ENCODE assay signal across 9 cellular contexts in the genomic region with DNA sequence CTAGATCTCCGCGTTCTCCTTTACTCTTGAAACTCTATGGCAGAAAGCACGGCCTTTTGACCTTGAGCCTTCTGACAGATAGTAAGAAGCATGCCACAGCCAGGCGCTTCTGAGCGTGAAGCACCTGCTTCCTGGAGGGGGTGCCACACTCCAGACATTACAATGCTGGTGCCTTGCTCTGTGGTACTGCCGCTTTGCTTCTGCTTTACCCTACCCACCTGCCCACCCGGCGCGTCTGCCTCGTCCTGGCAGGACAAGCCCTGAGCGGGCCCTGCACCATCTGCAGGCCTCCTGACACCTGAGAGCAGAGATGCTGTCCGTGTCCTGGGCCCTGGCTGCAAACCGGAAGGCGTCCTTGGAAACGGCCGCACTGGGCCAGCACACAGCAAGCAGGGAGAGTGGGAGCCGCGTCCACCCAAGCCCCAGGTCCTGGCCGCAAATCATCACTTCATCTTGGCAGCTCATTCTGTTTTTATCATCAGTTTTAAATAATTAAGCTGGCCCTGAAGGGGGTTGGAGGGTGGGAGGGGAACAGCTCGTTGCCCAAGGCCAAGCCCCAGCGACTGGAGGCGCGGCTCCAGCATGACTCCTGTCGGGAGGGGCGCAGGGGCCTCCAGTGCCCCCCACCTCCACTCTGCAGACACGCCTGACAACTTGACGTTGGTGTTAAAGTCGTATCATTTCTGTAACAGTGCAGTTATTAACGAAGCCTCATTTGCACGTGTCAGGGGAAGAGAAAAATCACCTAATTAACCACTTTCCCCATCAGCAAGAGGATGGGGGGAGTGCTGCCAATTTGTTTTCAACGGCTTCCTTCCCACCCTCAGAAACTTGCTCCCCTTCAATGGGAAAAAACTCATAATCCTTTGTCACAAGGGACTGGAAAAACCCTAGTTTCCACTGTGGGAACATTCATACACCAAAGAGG.
DNase-seq lines count a peak whose midpoint lies in the region; ATAC-seq and TF ChIP-seq lines count a peak whose summit lies in the region.
"Had no signal": no experiment of that assay in that cellular context is flagged by ENCODE, and none has a peak within 500 bp of the region (broad histone marks: within the 10 kb centered on the region; RNA-seq: fewer than 3 reads in every experiment).

No MANE protein-coding gene starts in this region.

- no peak overlapping the region for H2AFZ ChIP-seq in IMR-90 (replicated peaks; ENCODE audit: low read length, poor library complexity)
- H2AFZ ChIP-seq: parathyroid adenoma had no signal

- H2AK5ac ChIP-seq in IMR-90 (ENCODE audit: low read depth, low read length), result no peak overlapping the region

- no TSS peak for BruUV-seq in IMR-90 (replicated peaks; lab: Mats Ljungman, UMichigan)

- H3K18ac ChIP-seq in IMR-90 (ENCODE audit: low read depth, low read length), result no peak overlapping the region

- no peak overlapping the region for H3K56ac ChIP-seq in IMR-90 (ENCODE audit: extremely low read depth, insufficient read depth, low read length)

- CTCF ChIA-PET in CD4-positive, alpha-beta T cell (lab: Charles Lee), result no interaction called here
- CTCF ChIA-PET in IMR-90 (lab: Yijun Ruan, JAX), result interaction anchor here (0.6 kb wide), 1 partner anchor 237 kb away, joined by 3 read pairs; no protein-coding TSS in a partner anchor

- H3K36me3 ChIP-seq in IMR-90 (ENCODE audit: control insufficient read depth, insufficient read depth, low read length) (no peaks in the 10 kb centered on the region), prostate gland (no peaks in the 10 kb centered on the region)

- H4K8ac ChIP-seq in IMR-90 (ENCODE audit: low read depth in 2 of 2, low read length in 2 of 2), result no peak overlapping the region

- H2BK20ac ChIP-seq in IMR-90 (ENCODE audit: low read depth, low read length), result no peak overlapping the region

- H2BK120ac ChIP-seq in IMR-90 (ENCODE audit: low read depth, low read length), result no peak overlapping the region

- intact Hi-C loops in CD4-positive, alpha-beta T cell (cut with DNase I, micrococcal nuclease), result loop anchor here (5.0 to 10.0 kb wide), 2 partner anchors 176 to 247 kb away; no protein-coding TSS in a partner anchor
- intact Hi-C loops in IMR-90 (cut with micrococcal nuclease), result loop anchor here (10.0 kb wide), 1 partner anchor 104 kb away; no protein-coding TSS in a partner anchor
- intact Hi-C loops in prostate gland (cut with DNase I), result no loop called here

- H3K4me1 Mint-ChIP-seq in CD4-positive, alpha-beta T cell (ENCODE audit: low read depth), result peaks cover 54% of the 10 kb centered on the region
- H3K4me1 Mint-ChIP-seq in chondrocyte (ENCODE audit: low read depth), result peaks cover 26% of the 10 kb centered on the region

- H4K20me1 ChIP-seq in IMR-90 (ENCODE audit: insufficient read depth, low read length), result no peaks in the 10 kb centered on the region; the same call in none of the 2 replicates

- H4K5ac ChIP-seq in IMR-90 (ENCODE audit: low read depth, low read length), result no peak overlapping the region

- H3K4me2 ChIP-seq in IMR-90 (ENCODE audit: low read depth, low read length), result no peak overlapping the region

- in situ Hi-C loops in IMR-90 (cut with MboI; ENCODE audit: low sequenced_read_pairs), result no loop called here

- H3K79me1 ChIP-seq in IMR-90 (ENCODE audit: low read depth in 1 of 2, low read length in 2 of 2), result peaks cover 10 to 34% of the 10 kb centered on the region in 2 experiments

- H3K9me3 Mint-ChIP-seq in CD4-positive, alpha-beta T cell, result no peaks in the 10 kb centered on the region
- H3K9me3 Mint-ChIP-seq in chondrocyte (ENCODE audit: low read depth), result no peaks in the 10 kb centered on the region

- no peak for TF ChIP-seq CTCF in CD4-positive, alpha-beta T cell (IDR thresholded peaks at IDR 0.05)
- TF ChIP-seq CTCF in IMR-90 (conservative IDR thresholded peaks at IDR 0.05; ENCODE audit: low read depth, low read length) (0 out of 2 replicates have a peak, but pooled peaks have one; percentile 2), chondrocyte (IDR thresholded peaks at IDR 0.05) (peak; percentile 25), prostate gland (IDR thresholded peaks at IDR 0.05) (no peak)

- H3K27me3 ChIP-seq in CD4-positive, alpha-beta T cell (ENCODE audit: control insufficient read depth, insufficient read depth, low read length), result no peaks in the 10 kb centered on the region
- H3K27me3 ChIP-seq in IMR-90 (ENCODE audit: control insufficient read depth, insufficient read depth, low read length) (no peaks in the 10 kb centered on the region), prostate gland (replicated peaks; ENCODE audit: insufficient read depth) (no peaks in the 10 kb centered on the region)

- no peak overlapping the region for H3K4me3 Mint-ChIP-seq in CD4-positive, alpha-beta T cell
- H3K4me3 Mint-ChIP-seq in chondrocyte (ENCODE audit: unreplicated experiment), result no peak overlapping the region

- POLR2A ChIA-PET in CD4-positive, alpha-beta T cell (lab: Charles Lee), result interaction anchor here (1.4 to 1.6 kb wide), 2 partner anchors 20 to 174 kb away, joined by 3 read pairs; no protein-coding TSS in a partner anchor
- POLR2A ChIA-PET in IMR-90 (lab: Charles Lee; ENCODE audit: unreplicated experiment), result no interaction called here

- H3K4me1 ChIP-seq in IMR-90 (ENCODE audit: control insufficient read depth, insufficient read depth, low read length), result peaks cover 17% of the 10 kb centered on the region
- H3K4me1 ChIP-seq in prostate gland (replicated peaks), result no peaks in the 10 kb centered on the region
- H3K4me1 ChIP-seq: parathyroid adenoma had no signal

- H4K91ac ChIP-seq in IMR-90 (ENCODE audit: insufficient read depth, low read depth, low read length), result no peak overlapping the region

- H3K4me3 ChIP-seq in IMR-90 (ENCODE audit: insufficient read depth, low read depth, low read length) (no peak overlapping the region), prostate gland (no peak overlapping the region)

- H3K36me3 Mint-ChIP-seq in CD4-positive, alpha-beta T cell (ENCODE audit: low read depth), result no peaks in the 10 kb centered on the region
- peaks cover 6% of the 10 kb centered on the region for H3K36me3 Mint-ChIP-seq in chondrocyte (ENCODE audit: low read depth)

- H3K27ac ChIP-seq in CD4-positive, alpha-beta T cell (ENCODE audit: low read depth, low read length), result no peak overlapping the region
- H3K27ac ChIP-seq in IMR-90 (ENCODE audit: insufficient read depth, low read length) (no peak overlapping the region), prostate gland (no peak overlapping the region)
- H3K27ac ChIP-seq: parathyroid adenoma had no signal

- DNase-seq in CD4-positive, alpha-beta T cell, result peak in 3 of 10 experiments; percentile 11 to 37 (median 29)
- DNase-seq in IMR-90, result no peak
- no peak for DNase-seq in chondrocyte (ENCODE audit: low spot score)
- no peak for DNase-seq in hepatic stellate cell (ENCODE audit: low spot score)
- DNase-seq in prostate gland (ENCODE audit: low spot score), result no peak
- no peak for DNase-seq in RKO (ENCODE audit: low spot score)
- DNase-seq in NOMO-1 treated with dmso at 0.1 percent for 144 hours (lab: John Stamatoyannopoulos, UW; ENCODE audit: unreplicated experiment), result no peak

- no peak overlapping the region for H2BK15ac ChIP-seq in IMR-90 (ENCODE audit: low read depth, low read length)

- H3K9me3 ChIP-seq in CD4-positive, alpha-beta T cell (ENCODE audit: control insufficient read depth, low read length), result no peaks in the 10 kb centered on the region
- H3K9me3 ChIP-seq in IMR-90 (ENCODE audit: control insufficient read depth, insufficient read depth, low read length) (no peaks in the 10 kb centered on the region), prostate gland (no peaks in the 10 kb centered on the region)

- H2BK5ac ChIP-seq in IMR-90 (ENCODE audit: low read depth, low read length, poor library complexity, severe bottlenecking), result no peak overlapping the region

- peak; percentile 52 for ATAC-seq in CD4-positive, alpha-beta T cell (ENCODE audit: poor library complexity)
- ATAC-seq in GM18867 (IDR thresholded peaks at IDR 0.05; ENCODE audit: unreplicated experiment) (peak; percentile 77), IMR-90 (ENCODE audit: low read depth) (no peak)

- H3K14ac ChIP-seq in IMR-90 (replicated peaks; ENCODE audit: low read depth, low read length), result no peak overlapping the region

- TF ChIP-seq POLR2A in IMR-90 (IDR thresholded peaks at IDR 0.05; ENCODE audit: low read depth, low read length) (no peak), prostate gland (IDR thresholded peaks at IDR 0.05) (no peak)

- H3K23ac ChIP-seq in IMR-90 (ENCODE audit: low read depth, low read length), result no peak overlapping the region

- peak overlapping the region; percentile 73 for H3K27ac Mint-ChIP-seq in CD4-positive, alpha-beta T cell
- H3K27ac Mint-ChIP-seq in chondrocyte (ENCODE audit: unreplicated experiment), result no peak overlapping the region

- TF ChIP-seq RAD21 in IMR-90 (IDR thresholded peaks at IDR 0.05; ENCODE audit: low read length), result no peak

- peak overlapping the region; percentile 20 for H2AK9ac ChIP-seq in IMR-90 (replicated peaks; ENCODE audit: low read depth, low read length, poor library complexity)

- H3K27me3 Mint-ChIP-seq in CD4-positive, alpha-beta T cell, result no peaks in the 10 kb centered on the region
- H3K27me3 Mint-ChIP-seq in chondrocyte (ENCODE audit: low read depth), result no peaks in the 10 kb centered on the region

- H3K9me1 ChIP-seq in IMR-90 (ENCODE audit: insufficient read depth, low read length), result peaks cover 14% of the 10 kb centered on the region

- no peak overlapping the region for H3K4ac ChIP-seq in IMR-90 (ENCODE audit: low read depth, low read length)

- H3K9ac ChIP-seq in IMR-90 (ENCODE audit: low read depth, low read length), result no peak overlapping the region
- H3K9ac ChIP-seq: parathyroid adenoma had no signal

- dilution Hi-C loops in IMR-90 (cut with HindIII; ENCODE audit: low sequenced_read_pairs, unreplicated experiment), result no loop called here

- 93% methylated on average over 4 of the region's 31 CpGs; no CpG with 5 or more reads in 1 of the 2 experiments for WGBS in IMR-90 (ENCODE audit: extremely low coverage in 2 of 2, insufficient read length in 1 of 2), 2 experiments
- 76% methylated on average over 31 of the region's 31 CpGs for WGBS in prostate gland

TF ChIP-seq in IMR-90, 13 proteins besides CTCF, POLR2A, EP300 and RAD21 (continues in another document):
- TF ChIP-seq MAFK (IDR thresholded peaks at IDR 0.05; ENCODE audit: low read depth, low read length) (no peak), CEBPB (IDR thresholded peaks at IDR 0.05; ENCODE audit: low read depth, low read length) (no peak), MAZ (IDR thresholded peaks at IDR 0.05; ENCODE audit: borderline replicate concordance, low read depth, low read length) (no peak), FOS (IDR thresholded peaks at IDR 0.05; ENCODE audit: low read depth, low read length) (no peak), RCOR1 (IDR thresholded peaks at IDR 0.05; ENCODE audit: insufficient replicate concordance, low read length) (no peak), SMC3 (IDR thresholded peaks at IDR 0.05; ENCODE audit: low read depth, low read length) (no peak), NFE2L2 (IDR thresholded peaks at IDR 0.05; ENCODE audit: low read depth, low read length) (no peak)

Comparison
In these comparisons a context has a peak if more than half of its experiments do, and no peak if none do; other contexts are left out.
1. CTCF ChIP-seq: peak in IMR-90 (single experiment) and chondrocyte (single experiment); none in CD4-positive, alpha-beta T cell (single experiment) and prostate gland (0 of 4).